In the genomic region with DNA sequence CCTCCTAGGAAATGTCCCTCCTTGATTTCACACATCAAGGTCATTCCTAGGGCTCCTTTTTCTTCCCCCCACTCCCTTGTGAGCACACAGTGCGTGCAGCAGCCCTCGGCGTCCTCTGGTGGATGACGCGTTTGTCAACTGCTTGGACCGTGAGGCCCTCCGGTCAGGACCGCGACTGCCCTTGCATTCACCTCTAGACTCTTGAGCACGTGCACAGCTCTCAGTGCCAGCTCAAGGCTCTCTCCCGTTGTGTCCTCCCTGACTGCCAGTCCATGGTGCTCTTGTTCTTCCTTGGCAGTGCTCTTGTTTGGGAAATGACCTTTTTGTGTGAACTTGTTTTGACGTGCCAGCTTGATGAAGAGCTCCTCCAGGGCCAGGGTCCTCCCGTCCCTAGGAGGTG, we compare ENCODE assay signal across 15 cellular contexts.
"Had no signal": no experiment of that assay in that cellular context is flagged by ENCODE, and none has a peak within 500 bp of the region (broad histone marks: within the 10 kb centered on the region; RNA-seq: fewer than 3 reads in every experiment).

No MANE protein-coding gene starts in this region.

- H3K36me3 Mint-ChIP-seq: activated naive CD4-positive, alpha-beta T cell treated with anti-CD3 and anti-CD28 coated beads, Interleukin-2, amount 10 ng/mL, durations not matched to agents 7 days and 5 days; neural progenitor cell; stimulated activated effector memory CD8-positive, alpha-beta T cell treated with anti-CD3 and anti-CD28 coated beads, Interleukin-12 subunit alpha, Interleukin-12 subunit beta, amount 100 ng/mL, for 72 hours; WTC11 had no signal

- H3K4me3 ChIP-seq: dorsolateral prefrontal cortex, esophagus muscularis mucosa, lower lobe of right lung, neural progenitor cell, pancreas, tibial nerve had no signal

- H3K27ac ChIP-seq: esophagus muscularis mucosa, lower lobe of right lung, neural progenitor cell, pancreas, tibial nerve had no signal

- H3K27me3 ChIP-seq: esophagus muscularis mucosa, neural progenitor cell, pancreas, tibial nerve had no signal

- H3K36me3 ChIP-seq: esophagus muscularis mucosa, lower lobe of right lung, neural progenitor cell, pancreas, tibial nerve had no signal

- H3K27ac Mint-ChIP-seq: activated CD8-positive, alpha-beta T cell treated with anti-CD3 and anti-CD28 coated beads, Interleukin-2, amount 10 ng/mL, durations not matched to agents 7 days and 5 days; activated naive CD4-positive, alpha-beta T cell treated with anti-CD3 and anti-CD28 coated beads, Interleukin-2, amount 10 ng/mL, durations not matched to agents 7 days and 5 days; mesothelial cell of epicardium; neural progenitor cell; stimulated activated effector memory CD8-positive, alpha-beta T cell treated with anti-CD3 and anti-CD28 coated beads, Interleukin-12 subunit alpha, Interleukin-12 subunit beta, amount 100 ng/mL, for 72 hours; T-helper 1 cell treated with Interleukin-12 subunit alpha and Interleukin-12 subunit beta and Interleukin-4 antibody, amounts not matched to agents 30 μg/mL and 1 μg/mL, for 36 hours; WTC11 had no signal

- ATAC-seq: activated CD8-positive, alpha-beta T cell treated with anti-CD3 and anti-CD28 coated beads, Interleukin-2, amount 10 ng/mL, durations not matched to agents 7 days and 5 days; lower lobe of right lung; pancreas; stimulated activated effector memory CD8-positive, alpha-beta T cell treated with anti-CD3 and anti-CD28 coated beads, Interleukin-12 subunit alpha, Interleukin-12 subunit beta, amount 100 ng/mL, for 72 hours; WTC11 had no signal

- H3K4me1 Mint-ChIP-seq: activated naive CD4-positive, alpha-beta T cell treated with anti-CD3 and anti-CD28 coated beads, Interleukin-2, amount 10 ng/mL, durations not matched to agents 7 days and 5 days; stimulated activated effector memory CD8-positive, alpha-beta T cell treated with anti-CD3 and anti-CD28 coated beads, Interleukin-12 subunit alpha, Interleukin-12 subunit beta, amount 100 ng/mL, for 72 hours had no signal

- H3K9me3 ChIP-seq: esophagus muscularis mucosa, lower lobe of right lung, pancreas, tibial nerve had no signal

- H3K4me3 Mint-ChIP-seq: activated CD8-positive, alpha-beta T cell treated with anti-CD3 and anti-CD28 coated beads, Interleukin-2, amount 10 ng/mL, durations not matched to agents 7 days and 5 days; activated naive CD4-positive, alpha-beta T cell treated with anti-CD3 and anti-CD28 coated beads, Interleukin-2, amount 10 ng/mL, durations not matched to agents 7 days and 5 days; brain; mesothelial cell of epicardium; neural progenitor cell; stimulated activated effector memory CD8-positive, alpha-beta T cell treated with anti-CD3 and anti-CD28 coated beads, Interleukin-12 subunit alpha, Interleukin-12 subunit beta, amount 100 ng/mL, for 72 hours; T-helper 1 cell treated with Interleukin-12 subunit alpha and Interleukin-12 subunit beta and Interleukin-4 antibody, amounts not matched to agents 30 μg/mL and 1 μg/mL, for 36 hours; WTC11 had no signal

- H3K9me3 Mint-ChIP-seq: activated naive CD4-positive, alpha-beta T cell treated with anti-CD3 and anti-CD28 coated beads, Interleukin-2, amount 10 ng/mL, durations not matched to agents 7 days and 5 days; stimulated activated effector memory CD8-positive, alpha-beta T cell treated with anti-CD3 and anti-CD28 coated beads, Interleukin-12 subunit alpha, Interleukin-12 subunit beta, amount 100 ng/mL, for 72 hours; T-helper 1 cell treated with Interleukin-12 subunit alpha and Interleukin-12 subunit beta and Interleukin-4 antibody, amounts not matched to agents 30 μg/mL and 1 μg/mL, for 36 hours had no signal

- DNase-seq: activated CD4-positive, alpha-beta T cell treated with anti-CD3 and anti-CD28 coated beads for 48 hours; activated CD8-positive, alpha-beta T cell treated with anti-CD3 and anti-CD28 coated beads, Interleukin-2, amount 10 ng/mL, durations not matched to agents 7 days and 5 days; activated naive CD4-positive, alpha-beta T cell treated with anti-CD3 and anti-CD28 coated beads, Interleukin-2, amount 10 ng/mL, durations not matched to agents 7 days and 5 days; islet precursor cell; lower lobe of right lung; pancreas had no signal

- H3K4me1 ChIP-seq: neural progenitor cell, pancreas had no signal
